ENCODE assay signal across 30 cellular contexts in genomic region chr2:149725234-149725633, GRCh38.
"Had no signal": no experiment of that assay in that cellular context is flagged by ENCODE, and none has a peak within 500 bp of the region (broad histone marks: within the 10 kb centered on the region; RNA-seq: fewer than 3 reads in every experiment).

No MANE protein-coding gene starts in this region.

- H3K4me3 Mint-ChIP-seq: activated B cell treated with CpG ODN at 0.5 μM for 24 hours; activated CD8-positive, alpha-beta T cell treated with anti-CD3 and anti-CD28 coated beads for 36 hours; activated naive CD8-positive, alpha-beta T cell; activated T-cell treated with anti-CD3 and anti-CD28 coated beads, Interleukin-2, amount 50 U/mL, for 4 hours; activated T-helper 17 cell treated with anti-CD3 and anti-CD28 coated beads, Interleukin-2, amount 50 U/mL, for 72 hours; central memory CD8-positive, alpha-beta T cell; T-helper 17 cell; T-helper 2 cell treated with Interferon-gamma antibody and Interleukin-4, amounts not matched to agents 5 μg/mL and 100 μg/mL, for 36 hours had no signal

- H3K27ac Mint-ChIP-seq: activated B cell treated with CpG ODN at 0.5 μM for 24 hours; activated CD8-positive, alpha-beta T cell treated with anti-CD3 and anti-CD28 coated beads for 36 hours; activated naive CD8-positive, alpha-beta T cell; activated T-helper 17 cell treated with anti-CD3 and anti-CD28 coated beads, Interleukin-2, amount 50 U/mL, for 72 hours; T-helper 17 cell; T-helper 2 cell treated with Interferon-gamma antibody and Interleukin-4, amounts not matched to agents 5 μg/mL and 100 μg/mL, for 36 hours had no signal

- H3K4me1 Mint-ChIP-seq: activated B cell treated with CpG ODN at 0.5 μM for 24 hours; activated T-helper 17 cell treated with anti-CD3 and anti-CD28 coated beads, Interleukin-2, amount 50 U/mL, for 72 hours; central memory CD8-positive, alpha-beta T cell; T-helper 17 cell had no signal

- H3K27ac ChIP-seq: brain microvascular endothelial cell, epithelial cell of prostate, esophagus squamous epithelium, gastroesophageal sphincter, heart right ventricle, WERI-Rb-1 had no signal

- H3K36me3 ChIP-seq: brain microvascular endothelial cell, esophagus squamous epithelium, gastroesophageal sphincter, heart right ventricle, WERI-Rb-1 had no signal

- H3K4me3 ChIP-seq: esophagus squamous epithelium, gastroesophageal sphincter, heart right ventricle had no signal

- H3K36me3 Mint-ChIP-seq: activated naive CD8-positive, alpha-beta T cell had no signal

- DNase-seq: activated B cell treated with CpG ODN at 0.5 μM for 24 hours; activated CD4-positive, alpha-beta T cell treated with anti-CD3 and anti-CD28 coated beads for 48 hours; activated CD4-positive, alpha-beta T cell treated with anti-CD3 and anti-CD28 coated beads, Interleukin-2, amount 50 U/mL, for 1 hour; activated CD4-positive, alpha-beta T cell treated with anti-CD3 and anti-CD28 coated beads, Interleukin-2, amount 50 U/mL, for 48 hours; activated CD8-positive, alpha-beta memory T cell treated with anti-CD3 and anti-CD28 coated beads for 24 hours; activated CD8-positive, alpha-beta T cell treated with anti-CD3 and anti-CD28 coated beads for 36 hours; activated effector memory CD4-positive, alpha-beta T cell treated with Interleukin-2 at 50 U/mL for 16 hours; activated gamma-delta T cell treated with Interleukin-2 at 50 U/mL for 16 hours; activated naive CD4-positive, alpha-beta T cell treated with anti-CD3 and anti-CD28 coated beads, Interleukin-2, amount 50 U/mL, for 16 hours; activated naive CD4-positive, alpha-beta T cell treated with Interleukin-2 at 50 U/mL for 16 hours; activated T-cell treated with anti-CD3 and anti-CD28 coated beads, Interleukin-2, amount 50 U/mL, for 4 hours; amniotic stem cell; anterior cingulate cortex; brain microvascular endothelial cell; cortex of kidney; dermis blood vessel endothelial cell; effector CD8-positive, alpha-beta T cell; esophagus squamous epithelium; foreskin melanocyte; heart right ventricle; T-helper 17 cell; T1000; WERI-Rb-1 had no signal

- H3K27me3 Mint-ChIP-seq: activated CD8-positive, alpha-beta T cell treated with anti-CD3 and anti-CD28 coated beads for 36 hours had no signal

- H3K9me3 ChIP-seq: esophagus squamous epithelium, gastroesophageal sphincter had no signal

- H3K27me3 ChIP-seq: brain microvascular endothelial cell, esophagus squamous epithelium, gastroesophageal sphincter, heart right ventricle had no signal

- H3K9me3 Mint-ChIP-seq: activated B cell treated with CpG ODN at 0.5 μM for 24 hours; activated CD8-positive, alpha-beta T cell treated with anti-CD3 and anti-CD28 coated beads for 36 hours; activated T-cell treated with anti-CD3 and anti-CD28 coated beads, Interleukin-2, amount 50 U/mL, for 4 hours; activated T-helper 17 cell treated with anti-CD3 and anti-CD28 coated beads, Interleukin-2, amount 50 U/mL, for 72 hours; T-helper 2 cell treated with Interferon-gamma antibody and Interleukin-4, amounts not matched to agents 5 μg/mL and 100 μg/mL, for 36 hours had no signal

- ATAC-seq: activated CD4-positive, CD25-positive, alpha-beta regulatory T cell treated with anti-CD3 and anti-CD28 coated beads, Interleukin-2, amount 50 U/mL, for 24 hours; activated CD8-positive, alpha-beta T cell treated with anti-CD3 and anti-CD28 coated beads for 36 hours; activated T-cell treated with anti-CD3 and anti-CD28 coated beads, Interleukin-2, amount 50 U/mL, for 4 hours; activated T-helper 17 cell treated with anti-CD3 and anti-CD28 coated beads, Interleukin-2, amount 50 U/mL, for 72 hours; gastroesophageal sphincter; heart right ventricle; T-helper 17 cell had no signal
